Comparison of ENCODE assay signal across 23 cellular contexts in the genomic region with DNA sequence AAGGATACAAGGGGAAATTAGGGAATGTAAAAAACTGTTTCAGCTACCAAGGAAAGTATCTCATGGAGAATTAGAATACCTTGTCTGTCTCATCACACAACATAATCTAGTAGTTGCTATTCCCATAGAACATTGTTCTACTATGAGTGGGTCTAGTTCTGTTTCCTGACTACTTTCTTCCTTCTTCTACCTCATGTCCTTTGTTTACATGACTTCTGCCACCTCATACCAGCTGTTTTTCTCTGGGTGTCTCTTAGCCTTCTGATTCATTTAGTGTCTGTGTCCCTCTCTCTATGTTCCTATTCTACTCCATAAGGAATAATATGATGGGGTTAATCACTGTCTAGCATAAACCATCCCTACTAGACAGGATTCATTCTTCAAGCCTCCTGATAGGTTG.
"Had no signal": no experiment of that assay in that cellular context is flagged by ENCODE, and none has a peak within 500 bp of the region (broad histone marks: within the 10 kb centered on the region; RNA-seq: fewer than 3 reads in every experiment).

No MANE protein-coding gene starts in this region.

- H3K4me1 ChIP-seq: ascending aorta had no signal

- H3K27ac ChIP-seq: ascending aorta, body of pancreas, cardiac muscle cell, KMS-11 had no signal

- H3K4me2 ChIP-seq: KMS-11 had no signal

- H3K4me3 ChIP-seq: ascending aorta, body of pancreas, cardiac muscle cell, MG63 had no signal

- H3K9me3 ChIP-seq: ascending aorta, body of pancreas, MG63 had no signal

- ATAC-seq: activated CD4-positive, CD25-positive, alpha-beta regulatory T cell treated with anti-CD3 and anti-CD28 coated beads, Interleukin-2, amount 50 U/mL, for 24 hours; activated CD8-positive, alpha-beta memory T cell treated with anti-CD3 and anti-CD28 coated beads, Interleukin-2, amount 10 ng/mL, durations not matched to agents 7 days and 5 days; activated CD8-positive, alpha-beta T cell treated with anti-CD3 and anti-CD28 coated beads for 36 hours; body of pancreas; Right ventricle myocardium inferior had no signal

- H3K9ac ChIP-seq: KMS-11 had no signal

- H3K27me3 ChIP-seq: ascending aorta, body of pancreas, cardiac muscle cell, MG63 had no signal

- H3K36me3 ChIP-seq: ascending aorta, cardiac muscle cell, MG63 had no signal

- DNase-seq: activated CD4-positive, alpha-beta T cell treated with anti-CD3 and anti-CD28 coated beads for 4 hours; activated CD8-positive, alpha-beta memory T cell treated with anti-CD3 and anti-CD28 coated beads, Interleukin-2, amount 10 ng/mL, durations not matched to agents 7 days and 5 days; activated CD8-positive, alpha-beta T cell treated with anti-CD3 and anti-CD28 coated beads for 36 hours; activated effector memory CD4-positive, alpha-beta T cell treated with Interleukin-2 at 50 U/mL for 16 hours; activated naive CD4-positive, alpha-beta T cell; activated T-cell treated with anti-CD3 and anti-CD28 coated beads, Interleukin-2, amount 50 U/mL, for 24 hours; amniotic stem cell; body of pancreas; MG63; NCI-H1105; NCI-H1436; NCI-H1694 treated with DMSO at 0.1 percent for 48 hours; NCI-H2029 treated with DMSO at 0.1 percent for 48 hours; NCI-H345; NCI-H510A; NCI-H526 treated with DMSO at 0.1 percent for 48 hours; NCI-H82; RPMI8226 had no signal
